19 cellular contexts compared by ENCODE assay signal in genomic region chr19:19535311-19536191, GRCh38. TPM values are rescaled to one million over a fixed set of nuclear protein-coding genes. Genes with fewer than 3 reads are reported as not detected.
DNase-seq lines count a peak whose midpoint lies in the region; ATAC-seq, FAIRE-seq and TF ChIP-seq lines count a peak whose summit lies in the region.
"Had no signal": no experiment of that assay in that cellular context is flagged by ENCODE, and none has a peak within 500 bp of the region (broad histone marks: within the 10 kb centered on the region; RNA-seq: fewer than 3 reads in every experiment).

No MANE protein-coding gene starts in this region.

- no peak overlapping the region for H2BK20ac ChIP-seq in IMR-90 (ENCODE audit: low read depth, low read length)

- H3K9me1 ChIP-seq in IMR-90 (ENCODE audit: insufficient read depth, low read length), result no peaks in the 10 kb centered on the region

- TF ChIP-seq POLR2A in IMR-90 (IDR thresholded peaks at IDR 0.05; ENCODE audit: low read depth, low read length), result no peak

- H3K79me1 ChIP-seq in IMR-90 (ENCODE audit: low read depth in 1 of 2, low read length in 2 of 2), result no peaks in the 10 kb centered on the region; a peak in 1 of 4 replicates
- H3K79me1 ChIP-seq in neuronal stem cell (ENCODE audit: low read depth, low read length), result peaks cover 3% of the 10 kb centered on the region

- H3K36me3 ChIP-seq in IMR-90 (ENCODE audit: control insufficient read depth, insufficient read depth, low read length), result no peaks in the 10 kb centered on the region
- no peaks in the 10 kb centered on the region for H3K36me3 ChIP-seq in kidney (ENCODE audit: control insufficient read depth in 1 of 2, insufficient read depth in 2 of 2, low read length in 2 of 2)
- peaks cover 4 to 29% of the 10 kb centered on the region in 2 donors for H3K36me3 ChIP-seq in neuronal stem cell (replicated peaks in 1 of 2; ENCODE audit: control insufficient read depth in 2 of 2, insufficient read depth in 2 of 2, low read length in 2 of 2)
- H3K36me3 ChIP-seq: BE2C had no signal

- H3K4me1 Mint-ChIP-seq in activated CD8-positive, alpha-beta memory T cell treated with anti-CD3 and anti-CD28 coated beads, Interleukin-2, amount 10 ng/mL, durations not matched to agents 7 days and 5 days, result peaks cover 21% of the 10 kb centered on the region

- H2BK12ac ChIP-seq in neuronal stem cell (ENCODE audit: low read length), result peak overlapping the region; percentile 10

- H3K14ac ChIP-seq in IMR-90 (replicated peaks; ENCODE audit: low read depth, low read length), result no peak overlapping the region
- H3K14ac ChIP-seq in neuronal stem cell (ENCODE audit: low read length), result no peak overlapping the region

- no peak overlapping the region for H3K27ac ChIP-seq in IMR-90 (ENCODE audit: insufficient read depth, low read length)
- no peak overlapping the region for H3K27ac ChIP-seq in kidney (ENCODE audit: low read depth in 2 of 2, low read length in 2 of 2)
- no peak overlapping the region for H3K27ac ChIP-seq in neuronal stem cell (replicated peaks; ENCODE audit: low read length)
- H3K27ac ChIP-seq: C4-2B had no signal

- TF ChIP-seq CTCF in IMR-90 (conservative IDR thresholded peaks at IDR 0.05; ENCODE audit: low read depth, low read length) (no peak), kidney (IDR thresholded peaks at IDR 0.05; ENCODE audit: borderline replicate concordance, extremely low read depth, insufficient read depth) (no peak)

- no peak overlapping the region for H3K56ac ChIP-seq in IMR-90 (ENCODE audit: extremely low read depth, insufficient read depth, low read length)

- H4K8ac ChIP-seq in IMR-90 (ENCODE audit: low read depth in 2 of 2, low read length in 2 of 2) (no peak overlapping the region), neuronal stem cell (ENCODE audit: low read depth, low read length) (peak overlapping the region; percentile 65)

- no peak overlapping the region for H3K23ac ChIP-seq in IMR-90 (ENCODE audit: low read depth, low read length)
- H3K23ac ChIP-seq in neuronal stem cell (ENCODE audit: low read depth, low read length, poor library complexity), result peak overlapping the region; percentile 0

- H2BK5ac ChIP-seq in IMR-90 (ENCODE audit: low read depth, low read length, poor library complexity, severe bottlenecking) (no peak overlapping the region), neuronal stem cell (ENCODE audit: low read length) (no peak overlapping the region)

- dilution Hi-C loops in IMR-90 (cut with HindIII; ENCODE audit: low sequenced_read_pairs, unreplicated experiment), result no loop called here

- H4K91ac ChIP-seq in IMR-90 (ENCODE audit: insufficient read depth, low read depth, low read length), result no peak overlapping the region
- H4K91ac ChIP-seq in neuronal stem cell (ENCODE audit: low read depth, low read length, poor library complexity), result no peak overlapping the region

- DNase-seq in activated CD8-positive, alpha-beta memory T cell treated with anti-CD3 and anti-CD28 coated beads, Interleukin-2, amount 10 ng/mL, durations not matched to agents 7 days and 5 days, result no peak
- no peak for DNase-seq in activated CD8-positive, alpha-beta memory T cell treated with anti-CD3 and anti-CD28 coated beads, Interleukin-2, amount 50 U/mL, for 4 hours
- DNase-seq in IMR-90 (no peak), kidney (peak; percentile 66), neuronal stem cell (ENCODE audit: low spot score) (no peak), NCI-H187 treated with DMSO at 0.1 percent for 48 hours (lab: John Stamatoyannopoulos, UW) (no peak), amygdala (lab: John Stamatoyannopoulos, UW) (no peak), HCEC 1CT (no peak)
- DNase-seq: ACHN; BE2C; CD8-positive, alpha-beta T cell; COR-L47; DND-41; GDM1 had no signal

- H3K4me2 ChIP-seq in IMR-90 (ENCODE audit: low read depth, low read length) (no peak overlapping the region), neuronal stem cell (ENCODE audit: insufficient read depth, low read length, poor library complexity, severe bottlenecking) (no peak overlapping the region)

- H3K18ac ChIP-seq in IMR-90 (ENCODE audit: low read depth, low read length), result no peak overlapping the region
- peak overlapping the region; percentile 48 for H3K18ac ChIP-seq in neuronal stem cell (ENCODE audit: low read length)

- H2AK9ac ChIP-seq in IMR-90 (replicated peaks; ENCODE audit: low read depth, low read length, poor library complexity), result peak overlapping the region; percentile 66

- H2AFZ ChIP-seq in IMR-90 (replicated peaks; ENCODE audit: low read length, poor library complexity), result no peak overlapping the region
- H2AFZ ChIP-seq in neuronal stem cell (ENCODE audit: low read length), result no peak overlapping the region

- H2BK15ac ChIP-seq in IMR-90 (ENCODE audit: low read depth, low read length) (no peak overlapping the region), neuronal stem cell (ENCODE audit: low read length) (no peak overlapping the region)

- in situ Hi-C loops in IMR-90 (cut with MboI; ENCODE audit: low sequenced_read_pairs), result loop anchor here (5.0 to 25.0 kb wide), 2 partner anchors 107 to 427 kb away; partner anchors contain the start of gene GMIP

- no peak for TF ChIP-seq RAD21 in IMR-90 (IDR thresholded peaks at IDR 0.05; ENCODE audit: low read length)

- no peak overlapping the region for H4K5ac ChIP-seq in IMR-90 (ENCODE audit: low read depth, low read length)

- WGBS in IMR-90 (ENCODE audit: extremely low coverage in 2 of 2, insufficient read length in 1 of 2), 2 experiments, result 93% methylated on average over 14 of the region's 34 CpGs; no CpG with 5 or more reads in 1 of the 2 experiments
- no CpG with 5 or more reads among the region's 34 CpGs for WGBS in neuronal stem cell (ENCODE audit: extremely low coverage in 2 of 2, insufficient read length in 2 of 2, insufficient replicate concordance in 1 of 2), 2 donors

- no peak overlapping the region for H3K4me3 Mint-ChIP-seq in activated CD8-positive, alpha-beta memory T cell treated with anti-CD3 and anti-CD28 coated beads, Interleukin-2, amount 10 ng/mL, durations not matched to agents 7 days and 5 days
- H3K4me3 Mint-ChIP-seq: CD8-positive, alpha-beta T cell had no signal

- FAIRE-seq in kidney (lab: Jason Lieb, UNC), result no peak
- FAIRE-seq: D721Med, GM19239 had no signal

- H3K4ac ChIP-seq in IMR-90 (ENCODE audit: low read depth, low read length) (no peak overlapping the region), neuronal stem cell (ENCODE audit: low read length) (peak overlapping the region; percentile 23)

- intact Hi-C loops in IMR-90 (cut with micrococcal nuclease), result no loop called here
- intact Hi-C loops in kidney (cut with DNase I), result loop anchor here (10.0 kb wide), 1 partner anchor 429 kb away; no protein-coding TSS in a partner anchor

- no peak overlapping the region for H2BK120ac ChIP-seq in IMR-90 (ENCODE audit: low read depth, low read length)
- H2BK120ac ChIP-seq in neuronal stem cell (ENCODE audit: low read depth, low read length), result no peak overlapping the region

- H3K9ac ChIP-seq in IMR-90 (ENCODE audit: low read depth, low read length), result no peak overlapping the region
- H3K9ac ChIP-seq in kidney (ENCODE audit: low read length in 2 of 2), result no peak overlapping the region
- H3K9ac ChIP-seq in neuronal stem cell (ENCODE audit: low read depth, low read length, poor library complexity), result no peak overlapping the region

- H3K36me3 Mint-ChIP-seq in activated CD8-positive, alpha-beta memory T cell treated with anti-CD3 and anti-CD28 coated beads, Interleukin-2, amount 10 ng/mL, durations not matched to agents 7 days and 5 days, result peaks cover 5% of the 10 kb centered on the region

- H3K9me3 Mint-ChIP-seq in activated CD8-positive, alpha-beta memory T cell treated with anti-CD3 and anti-CD28 coated beads, Interleukin-2, amount 10 ng/mL, durations not matched to agents 7 days and 5 days (ENCODE audit: low read depth), result no peaks in the 10 kb centered on the region
- H3K9me3 Mint-ChIP-seq: CD8-positive, alpha-beta T cell; IgD-negative memory B cell had no signal

- H2AK5ac ChIP-seq in IMR-90 (ENCODE audit: low read depth, low read length), result no peak overlapping the region
- no peak overlapping the region for H2AK5ac ChIP-seq in neuronal stem cell (ENCODE audit: low read depth, low read length)

- BruUV-seq in IMR-90 (replicated peaks; lab: Mats Ljungman, UMichigan), result no TSS peak

- H3K27me3 ChIP-seq in IMR-90 (ENCODE audit: control insufficient read depth, insufficient read depth, low read length), result peaks cover 21% of the 10 kb centered on the region
- H3K27me3 ChIP-seq in neuronal stem cell (ENCODE audit: control insufficient read depth in 3 of 3, insufficient read depth in 3 of 3, low read depth in 1 of 3, low read length in 3 of 3), result peaks cover 0 to 16% (median 0%) of the 10 kb centered on the region in 3 experiments

- H3K4me1 ChIP-seq in IMR-90 (ENCODE audit: control insufficient read depth, insufficient read depth, low read length) (peaks cover 4% of the 10 kb centered on the region), kidney (ENCODE audit: control insufficient read depth in 1 of 2, insufficient read depth in 1 of 2, low read depth in 1 of 2, low read length in 2 of 2) (peaks cover 5 to 12% of the 10 kb centered on the region in 2 donors), neuronal stem cell (ENCODE audit: control insufficient read depth in 2 of 2, insufficient read depth in 1 of 2, low read depth in 1 of 2, low read length in 2 of 2) (peaks cover 0 to 13% of the 10 kb centered on the region in 2 donors)
- H3K4me1 ChIP-seq: BE2C had no signal

- peak overlapping the region; percentile 21 for H3K27ac Mint-ChIP-seq in activated CD8-positive, alpha-beta memory T cell treated with anti-CD3 and anti-CD28 coated beads, Interleukin-2, amount 10 ng/mL, durations not matched to agents 7 days and 5 days
- H3K27ac Mint-ChIP-seq: CD8-positive, alpha-beta T cell had no signal

- peaks cover 11% of the 10 kb centered on the region; the same call in 1 of the 2 replicates for H4K20me1 ChIP-seq in IMR-90 (ENCODE audit: insufficient read depth, low read length)

- H3K9me3 ChIP-seq in IMR-90 (ENCODE audit: control insufficient read depth, insufficient read depth, low read length) (no peaks in the 10 kb centered on the region; the same call in 1 of the 2 replicates), kidney (ENCODE audit: control insufficient read depth in 1 of 2, low read length in 2 of 2) (no peaks in the 10 kb centered on the region), neuronal stem cell (replicated peaks in 1 of 2; ENCODE audit: control insufficient read depth in 2 of 2, insufficient read depth in 1 of 2, low read depth in 1 of 2, low read length in 2 of 2) (peaks cover 0 to 1% of the 10 kb centered on the region in 2 donors)
- H3K9me3 ChIP-seq: BE2C had no signal

- no peak for ATAC-seq in activated CD8-positive, alpha-beta memory T cell treated with anti-CD3 and anti-CD28 coated beads, Interleukin-2, amount 10 ng/mL, durations not matched to agents 7 days and 5 days
- ATAC-seq in IMR-90 (ENCODE audit: low read depth), result no peak
- ATAC-seq: CD8-positive, alpha-beta T cell; HCT116 had no signal

- H3K4me3 ChIP-seq in IMR-90 (ENCODE audit: insufficient read depth, low read depth, low read length) (no peak overlapping the region), kidney (ENCODE audit: low read length in 2 of 2) (no peak overlapping the region), neuronal stem cell (ENCODE audit: low read length in 2 of 2) (no peak overlapping the region)

- POLR2A ChIA-PET in IMR-90 (lab: Charles Lee; ENCODE audit: unreplicated experiment), result no interaction called here

- peaks cover 19% of the 10 kb centered on the region for H3K27me3 Mint-ChIP-seq in activated CD8-positive, alpha-beta memory T cell treated with anti-CD3 and anti-CD28 coated beads, Interleukin-2, amount 10 ng/mL, durations not matched to agents 7 days and 5 days

- CTCF ChIA-PET in activated CD8-positive, alpha-beta memory T cell treated with anti-CD3 and anti-CD28 coated beads, Interleukin-2, amount 10 ng/mL, durations not matched to agents 7 days and 5 days (lab: Charles Lee), result interaction anchor here (1.5 to 8.0 kb wide), 2 partner anchors 16 to 108 kb away, joined by 5 to 119 read pairs; partner anchors contain the start of gene GMIP
- CTCF ChIA-PET in IMR-90 (lab: Yijun Ruan, JAX), result no interaction called here

RNA-seq across cellular contexts. Expression of gene CILP2, which starts 2.5 kb away (rescaled TPM):
- under 1 TPM; 0.12 to 0.15 TPM for total RNA-seq in activated CD8-positive, alpha-beta memory T cell treated with anti-CD3 and anti-CD28 coated beads, Interleukin-2, amount 10 ng/mL, durations not matched to agents 7 days and 5 days
- 0.18 and 0.28 TPM in 2 replicates for total RNA-seq in IMR-90 (2012; rRNA removed)
- polyA plus RNA-seq in IMR-90 (2012; rRNA removed), result 0.87 and 0.96 TPM in 2 replicates
- 0.65 and 1.2 TPM in 2 replicates for polyA plus RNA-seq in IMR-90 (2012; cell fraction: cytosol; rRNA removed)
- 0.96 and 2.9 TPM in 2 replicates for polyA plus RNA-seq in IMR-90 (2012; cell fraction: nucleus; rRNA removed; ENCODE audit: low replicate concordance)
- total RNA-seq in kidney, result 0.41 TPM
- not detected for polyA plus RNA-seq in kidney (ENCODE audit: insufficient read depth, low read depth, low replicate concordance)
- 2.0 TPM for polyA plus RNA-seq in neuronal stem cell (2013, experiment 1 of 2)
- polyA plus RNA-seq in neuronal stem cell (2013, experiment 2 of 2), result 2.1 TPM
- polyA plus RNA-seq: IgD-negative memory B cell had no signal

RNA-seq across cellular contexts. Expression of gene YJEFN3, which starts 6.8 kb away (rescaled TPM):
- 1 to 10 TPM; 7.4 to 9.9 TPM for total RNA-seq in activated CD8-positive, alpha-beta memory T cell treated with anti-CD3 and anti-CD28 coated beads, Interleukin-2, amount 10 ng/mL, durations not matched to agents 7 days and 5 days
- total RNA-seq in IMR-90 (2012; rRNA removed), result 0.56 and 0.72 TPM in 2 replicates
- 4.0 and 4.8 TPM in 2 replicates for polyA plus RNA-seq in IMR-90 (2012; rRNA removed)
- 2.3 and 3.9 TPM in 2 replicates for polyA plus RNA-seq in IMR-90 (2012; cell fraction: cytosol; rRNA removed)
- polyA plus RNA-seq in IMR-90 (2012; cell fraction: nucleus; rRNA removed; ENCODE audit: low replicate concordance), result 30.3 and 57.8 TPM in 2 replicates
- 3.7 TPM for total RNA-seq in kidney
- 3.1 TPM for polyA plus RNA-seq in kidney (ENCODE audit: insufficient read depth, low read depth, low replicate concordance)
- polyA plus RNA-seq in neuronal stem cell (2013, experiment 1 of 2), result 10.9 TPM
- polyA plus RNA-seq in neuronal stem cell (2013, experiment 2 of 2), result 9.9 TPM
- polyA plus RNA-seq: IgD-negative memory B cell had no signal

RNA-seq across cellular contexts. Expression of gene NDUFA13, which starts 19.5 kb away (rescaled TPM):
- total RNA-seq in activated CD8-positive, alpha-beta memory T cell treated with anti-CD3 and anti-CD28 coated beads, Interleukin-2, amount 10 ng/mL, durations not matched to agents 7 days and 5 days, result 100 to 1,000 TPM; 372 to 417 TPM
- total RNA-seq in IMR-90 (2012; rRNA removed) (30.6 and 33.6 TPM in 2 replicates), kidney (328 TPM)
- polyA plus RNA-seq in IMR-90 (2012; rRNA removed) (667 and 912 TPM in 2 replicates), kidney (ENCODE audit: insufficient read depth, low read depth, low replicate concordance) (627 TPM)
- 91.5 and 373 TPM in 2 replicates for polyA plus RNA-seq in IMR-90 (2012; cell fraction: cytosol; rRNA removed)
- polyA plus RNA-seq in IMR-90 (2012; cell fraction: nucleus; rRNA removed; ENCODE audit: low replicate concordance), result 118 and 386 TPM in 2 replicates
- 218 TPM for polyA plus RNA-seq in neuronal stem cell (2013, experiment 1 of 2)
- 213 TPM for polyA plus RNA-seq in neuronal stem cell (2013, experiment 2 of 2)

RNA-seq across cellular contexts. Expression of gene TSSK6, which starts 20.2 kb away (rescaled TPM):
- total RNA-seq in activated CD8-positive, alpha-beta memory T cell treated with anti-CD3 and anti-CD28 coated beads, Interleukin-2, amount 10 ng/mL, durations not matched to agents 7 days and 5 days, result 1 to 10 TPM; 4.2 to 6.3 TPM
- total RNA-seq in IMR-90 (2012; rRNA removed) (0.56 and 1.3 TPM in 2 replicates), kidney (3.7 TPM)
- polyA plus RNA-seq in IMR-90 (2012; rRNA removed) (2.0 and 2.2 TPM in 2 replicates), kidney (ENCODE audit: insufficient read depth, low read depth, low replicate concordance) (1.4 TPM)
- 1.7 and 2.5 TPM in 2 replicates for polyA plus RNA-seq in IMR-90 (2012; cell fraction: cytosol; rRNA removed)
- polyA plus RNA-seq in IMR-90 (2012; cell fraction: nucleus; rRNA removed; ENCODE audit: low replicate concordance), result 0.96 and 4.6 TPM in 2 replicates
- polyA plus RNA-seq in neuronal stem cell (2013, experiment 1 of 2), result 2.3 TPM
- 2.2 TPM for polyA plus RNA-seq in neuronal stem cell (2013, experiment 2 of 2)
